10 cellular contexts compared by ENCODE assay signal in genomic region chr12:120689397-120690082, GRCh38. TPM values are rescaled to one million over a fixed set of nuclear protein-coding genes. Genes with fewer than 3 reads are reported as not detected.
A peak's percentile ranks its signal among the peaks of the same experiment; 100 is the strongest.
DNase-seq lines count a peak whose midpoint lies in the region; ATAC-seq, FAIRE-seq and TF ChIP-seq lines count a peak whose summit lies in the region.
"Had no signal": no experiment of that assay in that cellular context is flagged by ENCODE, and none has a peak within 500 bp of the region (broad histone marks: within the 10 kb centered on the region; RNA-seq: fewer than 3 reads in every experiment).

No MANE protein-coding gene starts in this region.

- DNase-seq in breast epithelium (ENCODE audit: low spot score in 2 of 2) (no peak), naive B cell (no peak), D721Med (ENCODE audit: insufficient read length, low spot score) (no peak), T1000 (lab: John Stamatoyannopoulos, UW) (no peak)
- no peak for DNase-seq in stimulated activated CD4-positive, alpha-beta T cell treated with anti-CD3 and anti-CD28 coated beads, Interleukin-4, amount 100 ng/mL, for 24 hours
- DNase-seq: upper lobe of left lung had no signal

- H3K27ac ChIP-seq in C4-2B, result peak overlapping the region; percentile 91
- H3K27ac ChIP-seq in KMS-11, result peak overlapping the region; percentile 20; the same call in 1 of the 2 replicates
- H3K27ac ChIP-seq in breast epithelium, result no peak overlapping the region

- no peak for TF ChIP-seq POLR2A in breast epithelium (IDR thresholded peaks at IDR 0.05)

- peaks cover 64% of the 10 kb centered on the region for H3K79me2 ChIP-seq in KMS-11 (ENCODE audit: insufficient read depth, low read depth)

- H3K27me3 ChIP-seq in KMS-11 (ENCODE audit: insufficient read depth, low read depth) (no peaks in the 10 kb centered on the region), breast epithelium (no peaks in the 10 kb centered on the region)
- H3K27me3 ChIP-seq: upper lobe of left lung had no signal

- H3K4me2 ChIP-seq in KMS-11, result peak overlapping the region; percentile 70

- no peaks in the 10 kb centered on the region for H3K36me3 ChIP-seq in KMS-11 (ENCODE audit: insufficient read depth)
- no peaks in the 10 kb centered on the region for H3K36me3 ChIP-seq in breast epithelium

- peaks cover 20% of the 10 kb centered on the region for H4K20me1 ChIP-seq in KMS-11 (ENCODE audit: insufficient read depth)

- no peak overlapping the region for H2AFZ ChIP-seq in KMS-11 (ENCODE audit: low read depth)

- H3K4me1 ChIP-seq in KMS-11 (ENCODE audit: low read depth, poor library complexity, severe bottlenecking) (peaks cover 27% of the 10 kb centered on the region), breast epithelium (peaks cover 5 to 10% of the 10 kb centered on the region in 2 donors)

- H3K4me3 ChIP-seq in KMS-11 (IDR thresholded peaks at IDR 0.05; ENCODE audit: insufficient read depth, low read depth, low read length) (no peak overlapping the region), breast epithelium (peak overlapping the region in 2 of 3 donors; percentile 66 to 93)

- intact Hi-C loops in breast epithelium (cut with DNase I; ENCODE audit: low total_unique reads), result no loop called here

- no peaks in the 10 kb centered on the region for H3K27me3 Mint-ChIP-seq in naive B cell

- H3K36me3 Mint-ChIP-seq in naive B cell, result peaks cover 6 to 16% of the 10 kb centered on the region in 2 donors

- H3K9me3 ChIP-seq in breast epithelium, result no peaks in the 10 kb centered on the region
- H3K9me3 ChIP-seq: upper lobe of left lung had no signal

- H3K9ac ChIP-seq in KMS-11, result no peak overlapping the region; the same call in 1 of the 2 replicates

- no peak for ATAC-seq in naive B cell (ENCODE audit: low read depth in 2 of 2)
- ATAC-seq in GM21529 (IDR thresholded peaks at IDR 0.05; ENCODE audit: unreplicated experiment), result no peak

- peaks cover 26 to 42% (median 36%) of the 10 kb centered on the region in 3 donors for H3K4me1 Mint-ChIP-seq in naive B cell

- TF ChIP-seq CTCF in C4-2B (conservative IDR thresholded peaks at IDR 0.05) (no peak), KMS-11 (conservative IDR thresholded peaks at IDR 0.05; ENCODE audit: low read depth, low read length) (no peak), breast epithelium (IDR thresholded peaks at IDR 0.05) (no peak), D721Med (IDR thresholded peaks at IDR 0.05; ENCODE audit: insufficient read depth, missing control alignments) (no peak)

- H3K9me3 Mint-ChIP-seq in naive B cell, result peaks cover 0 to 4% (median 0%) of the 10 kb centered on the region in 7 donors

- no peak for FAIRE-seq in D721Med (lab: Jason Lieb, UNC)
- FAIRE-seq: GM12891 had no signal

- H3K27ac Mint-ChIP-seq in naive B cell, result no peak overlapping the region

- peak overlapping the region in 6 of 8 donors; percentile 22 to 95 (median 87) for H3K4me3 Mint-ChIP-seq in naive B cell

RNA-seq across cellular contexts. Expression of gene MLEC, which starts 2.6 kb away (rescaled TPM):
- 10 to 100 TPM; 67.6 to 75.4 (median 67.8) TPM for total RNA-seq in breast epithelium
- 10 to 100 TPM; 32.0 to 43.8 (median 33.8) TPM for polyA plus RNA-seq in naive B cell (ENCODE audit: low read depth in 6 of 6)

RNA-seq across cellular contexts. Expression of gene UNC119B, which starts 20.7 kb away (rescaled TPM):
- 10 to 100 TPM; 19.2 to 24.0 (median 22.0) TPM for total RNA-seq in breast epithelium
- polyA plus RNA-seq in naive B cell (ENCODE audit: low read depth in 6 of 6), result 1 to 10 TPM in 5 of 6 donors, not detected in 1; 6.4 to 9.5 (median 7.3) TPM

RNA-seq across cellular contexts. Expression of gene ACADS, which starts 36.1 kb away (rescaled TPM):
- 100 to 1,000 TPM in 1 of 3 donors, 10 to 100 TPM in 2; 38.3 to 114 (median 54.3) TPM for total RNA-seq in breast epithelium
- 10 to 100 TPM in 1 of 6 donors, 1 to 10 TPM in 5; 3.4 to 17.4 (median 7.7) TPM for polyA plus RNA-seq in naive B cell (ENCODE audit: low read depth in 6 of 6)

RNA-seq across cellular contexts. Expression of gene CABP1, which starts 49.1 kb away (rescaled TPM):
- 1 to 10 TPM in 1 of 3 donors, under 1 TPM in 1, not detected in 1; 0.80 to 2.3 TPM for total RNA-seq in breast epithelium
- polyA plus RNA-seq in naive B cell (ENCODE audit: low read depth in 6 of 6), result not detected

Comparison
In these comparisons a context has a peak if more than half of its experiments do, and no peak if none do; other contexts are left out.
1. H3K27ac ChIP-seq: peak in C4-2B (single experiment) and KMS-11 (single experiment); none in breast epithelium (0 of 2).